Comparison of ENCODE assay signal across 31 cellular contexts in genomic region chr19:49092686-49093085, GRCh38. TPM values are rescaled to one million over a fixed set of nuclear protein-coding genes. Genes with fewer than 3 reads are reported as not detected.
"Had no signal": no experiment of that assay in that cellular context is flagged by ENCODE, and none has a peak within 500 bp of the region (broad histone marks: within the 10 kb centered on the region; RNA-seq: fewer than 3 reads in every experiment).

No MANE protein-coding gene starts in this region.

- H3K27me3 ChIP-seq: colonic mucosa, gastrocnemius medialis, ovary, spleen, suprapubic skin, transverse colon, upper lobe of right lung, uterus had no signal

- FAIRE-seq: keratinocyte had no signal

- DNase-seq: colonic mucosa; effector CD8-positive, alpha-beta T cell; endodermal cell; foreskin fibroblast; gastrocnemius medialis; head of caudate nucleus; left ventricle myocardium superior; lower lobe of right lung; naive thymus-derived CD8-positive, alpha-beta T cell; nephron progenitor cell; occipital lobe; ovary; posterior cingulate gyrus; psoas muscle; spleen; stimulated activated CD4-positive, alpha-beta T cell treated with anti-CD3 and anti-CD28 coated beads, Interleukin-2, amount 100 ng/mL, for 48 hours; stimulated activated naive CD4-positive, alpha-beta T cell; stimulated activated naive CD8-positive, alpha-beta T cell treated with anti-CD3 and anti-CD28 coated beads, Interleukin-15, amount 100 ng/mL, for 72 hours; transverse colon; upper lobe of right lung; uterus had no signal

- H3K4me3 ChIP-seq: colonic mucosa, gastrocnemius medialis, lower lobe of right lung, ovary, psoas muscle, skin epidermis, spleen, suprapubic skin, transverse colon, upper lobe of right lung, uterus had no signal

- H3K27ac Mint-ChIP-seq: dendritic cell treated with granulocyte-macrophage colony-stimulating factor and Interleukin-4, amounts not matched to agents 40 ng/mL and 50 ng/mL, for 4 days; endodermal cell; nephron progenitor cell had no signal

- H3K4me1 ChIP-seq: colonic mucosa had no signal

- H3K27ac ChIP-seq: colonic mucosa, epithelial cell of prostate, lower lobe of right lung, ovary, psoas muscle, skin epidermis, spleen, suprapubic skin, transverse colon, upper lobe of right lung, uterus had no signal

- H3K36me3 ChIP-seq: ovary, uterus had no signal

- ATAC-seq: esophagus mucosa; gastrocnemius medialis; left ventricle myocardium superior; lower lobe of right lung; naive thymus-derived CD8-positive, alpha-beta T cell; psoas muscle; right cardiac atrium; stimulated activated naive CD8-positive, alpha-beta T cell treated with anti-CD3 and anti-CD28 coated beads, Interleukin-15, amount 100 ng/mL, for 72 hours; upper lobe of right lung had no signal

- H3K9me3 Mint-ChIP-seq: dendritic cell treated with granulocyte-macrophage colony-stimulating factor and Interleukin-4, amounts not matched to agents 40 ng/mL and 50 ng/mL, for 4 days; endodermal cell; naive thymus-derived CD8-positive, alpha-beta T cell; nephron progenitor cell; stimulated activated naive CD8-positive, alpha-beta T cell treated with anti-CD3 and anti-CD28 coated beads, Interleukin-15, amount 100 ng/mL, for 72 hours had no signal

- H3K4me3 Mint-ChIP-seq: dendritic cell treated with granulocyte-macrophage colony-stimulating factor and Interleukin-4, amounts not matched to agents 40 ng/mL and 50 ng/mL, for 4 days; endodermal cell; naive thymus-derived CD8-positive, alpha-beta T cell; nephron progenitor cell; stimulated activated naive CD8-positive, alpha-beta T cell treated with anti-CD3 and anti-CD28 coated beads, Interleukin-15, amount 100 ng/mL, for 72 hours had no signal

- H3K9me3 ChIP-seq: colonic mucosa, gastrocnemius medialis, lower lobe of right lung, ovary, psoas muscle, spleen, suprapubic skin, transverse colon, upper lobe of right lung, uterus had no signal

RNA-seq across cellular contexts. Expression of gene KCNA7, which starts 20.2 kb away (rescaled TPM):
- total RNA-seq: colonic mucosa; esophagus mucosa; lower lobe of right lung; mesenteric fat pad; naive thymus-derived CD8-positive, alpha-beta T cell; ovary; renal cortical epithelial cell; spleen; suprapubic skin; upper lobe of right lung; uterus had no signal
- polyA plus RNA-seq: keratinocyte; naive thymus-derived CD8-positive, alpha-beta T cell; ovary had no signal

RNA-seq across cellular contexts. Expression of gene C19orf73, which starts 26.3 kb away (rescaled TPM):
- total RNA-seq: mesenteric fat pad, myocyte, uterus had no signal
